13 cellular contexts compared by ENCODE assay signal in genomic region chr9:18379073-18379811, GRCh38.
DNase-seq lines count a peak whose midpoint lies in the region; ATAC-seq, FAIRE-seq and TF ChIP-seq lines count a peak whose summit lies in the region.
"Had no signal": no experiment of that assay in that cellular context is flagged by ENCODE, and none has a peak within 500 bp of the region (broad histone marks: within the 10 kb centered on the region; RNA-seq: fewer than 3 reads in every experiment).

No MANE protein-coding gene starts in this region.

- peaks cover 10% of the 10 kb centered on the region; the same call in 1 of the 2 replicates for H3K9me3 Mint-ChIP-seq in HFFc6
- no peaks in the 10 kb centered on the region for H3K9me3 Mint-ChIP-seq in T-helper 2 cell treated with Interferon-gamma antibody and Interleukin-4, amounts not matched to agents 5 μg/mL and 100 μg/mL, for 36 hours

- H3K36me3 Mint-ChIP-seq in HFFc6 (ENCODE audit: low read depth), result no peaks in the 10 kb centered on the region
- no peaks in the 10 kb centered on the region for H3K36me3 Mint-ChIP-seq in T-helper 2 cell treated with Interferon-gamma antibody and Interleukin-4, amounts not matched to agents 5 μg/mL and 100 μg/mL, for 36 hours (ENCODE audit: low read depth)

- no peak for TF ChIP-seq RAD21 in SK-N-SH (IDR thresholded peaks at IDR 0.05; ENCODE audit: low read length)

- H3K27ac Mint-ChIP-seq in HFFc6, result peak overlapping the region; percentile 66
- H3K27ac Mint-ChIP-seq in T-helper 2 cell treated with Interferon-gamma antibody and Interleukin-4, amounts not matched to agents 5 μg/mL and 100 μg/mL, for 36 hours, result no peak overlapping the region

- intact Hi-C loops in left cardiac atrium (cut with DNase I) (no loop called here), kidney (cut with DNase I) (no loop called here)

- CTCF ChIA-PET in SK-N-SH (lab: Yijun Ruan, JAX), result no interaction called here

- no peak overlapping the region; the same call in 1 of the 2 replicates for H2AFZ ChIP-seq in SK-N-SH (ENCODE audit: low read depth)

- peaks cover 33% of the 10 kb centered on the region for H3K4me1 Mint-ChIP-seq in HFFc6 (ENCODE audit: low read depth)
- H3K4me1 Mint-ChIP-seq in T-helper 2 cell treated with Interferon-gamma antibody and Interleukin-4, amounts not matched to agents 5 μg/mL and 100 μg/mL, for 36 hours (ENCODE audit: low read depth), result no peaks in the 10 kb centered on the region

- H3F3A ChIP-seq in SK-N-SH (replicated peaks; ENCODE audit: insufficient read depth), result peaks cover 3% of the 10 kb centered on the region

- H4K20me1 ChIP-seq in SK-N-SH (ENCODE audit: insufficient read depth), result no peaks in the 10 kb centered on the region

- POLR2A ChIA-PET in SK-N-SH (lab: Yijun Ruan, JAX), result no interaction called here

- TF ChIP-seq CTCF in HFFc6 (IDR thresholded peaks at IDR 0.05), result no peak
- no peak for TF ChIP-seq CTCF in SK-N-SH (IDR thresholded peaks at IDR 0.05)
- no peak for TF ChIP-seq CTCF in kidney (IDR thresholded peaks at IDR 0.05; ENCODE audit: borderline replicate concordance, extremely low read depth, insufficient read depth)

- peaks cover 2% of the 10 kb centered on the region; the same call in 1 of the 2 replicates for H3K27me3 Mint-ChIP-seq in HFFc6 (ENCODE audit: insufficient read depth)
- H3K27me3 Mint-ChIP-seq in T-helper 2 cell treated with Interferon-gamma antibody and Interleukin-4, amounts not matched to agents 5 μg/mL and 100 μg/mL, for 36 hours (ENCODE audit: low read depth), result no peaks in the 10 kb centered on the region

- no peaks in the 10 kb centered on the region for H3K9me3 ChIP-seq in SK-N-SH
- H3K9me3 ChIP-seq in kidney (ENCODE audit: control insufficient read depth in 1 of 2, low read length in 2 of 2), result no peaks in the 10 kb centered on the region

- H3K36me3 ChIP-seq in SK-N-SH (replicated peaks in 1 of 2; ENCODE audit: control insufficient read depth in 1 of 2, insufficient read depth in 2 of 2, low read length in 1 of 2), result no peaks in the 10 kb centered on the region
- H3K36me3 ChIP-seq in kidney (ENCODE audit: control insufficient read depth in 1 of 2, insufficient read depth in 2 of 2, low read length in 2 of 2), result no peaks in the 10 kb centered on the region

- no peak overlapping the region for H3K4me3 ChIP-seq in SK-N-SH (ENCODE audit: low read depth in 2 of 2, low read length in 1 of 2)
- no peak overlapping the region for H3K4me3 ChIP-seq in skeletal muscle cell (ENCODE audit: low read depth, low read length)
- no peak overlapping the region for H3K4me3 ChIP-seq in kidney (ENCODE audit: low read length in 2 of 2)

- peak in 1 of 2 experiments; percentile 56; a peak in 1 of 4 replicates for TF ChIP-seq EP300 in SK-N-SH (IDR thresholded peaks at IDR 0.05; ENCODE audit: borderline replicate concordance in 1 of 2, low read depth in 1 of 2, low read length in 1 of 2)

- H3K9ac ChIP-seq in SK-N-SH (no peak overlapping the region), kidney (ENCODE audit: low read length in 2 of 2) (no peak overlapping the region)

- H3K4me2 ChIP-seq in SK-N-SH, result no peak overlapping the region

- no peak overlapping the region for H3K4me3 Mint-ChIP-seq in HFFc6
- no peak overlapping the region for H3K4me3 Mint-ChIP-seq in T-helper 2 cell treated with Interferon-gamma antibody and Interleukin-4, amounts not matched to agents 5 μg/mL and 100 μg/mL, for 36 hours

- DNase-seq in HFFc6 (peak; percentile 57), SK-N-SH (no peak), fibroblast of peridontal ligament (ENCODE audit: extremely low read depth) (peak; percentile 92), skeletal muscle cell (ENCODE audit: low read depth) (peak; percentile 90), left cardiac atrium (no peak), kidney (no peak), D341Med (ENCODE audit: low spot score) (no peak)
- no peak for DNase-seq in T-helper 2 cell treated with Interferon-gamma antibody and Interleukin-4, amounts not matched to agents 5 μg/mL and 100 μg/mL, for 36 hours (ENCODE audit: low spot score)
- DNase-seq: activated T-cell treated with anti-CD3 and anti-CD28 coated beads, Interleukin-2, amount 50 U/mL, for 48 hours; cerebellar nuclear complex; hippocampal formation; NCI-H2029 treated with DMSO at 0.1 percent for 48 hours; OCI-M1 had no signal

- H3K4me1 ChIP-seq in SK-N-SH (ENCODE audit: control insufficient read depth in 1 of 2, insufficient read depth in 2 of 2, low read depth in 1 of 2, low read length in 1 of 2), result 0 out of 4 replicates have a peak, but pooled peaks cover 0 to 7% of the 10 kb centered on the region in 2 experiments
- no peaks in the 10 kb centered on the region for H3K4me1 ChIP-seq in kidney (ENCODE audit: control insufficient read depth in 1 of 2, insufficient read depth in 1 of 2, low read depth in 1 of 2, low read length in 2 of 2)

- no peaks in the 10 kb centered on the region for H3K79me2 ChIP-seq in SK-N-SH (ENCODE audit: insufficient read depth)

- H3K9me2 ChIP-seq in SK-N-SH, result no peaks in the 10 kb centered on the region

- ATAC-seq in left cardiac atrium, result no peak

- FAIRE-seq in kidney (lab: Jason Lieb, UNC), result no peak

- H3K27me3 ChIP-seq in SK-N-SH (ENCODE audit: insufficient read depth), result no peaks in the 10 kb centered on the region

- WGBS in SK-N-SH (ENCODE audit: low lambda C conversion rate), result 55% methylated on average over 5 of the region's 5 CpGs

- H3K27ac ChIP-seq in SK-N-SH (ENCODE audit: low read depth in 2 of 2, low read length in 1 of 2) (peak overlapping the region in 1 of 2 experiments; percentile 4; a peak in 1 of 4 replicates), kidney (ENCODE audit: low read depth in 2 of 2, low read length in 2 of 2) (no peak overlapping the region)

TF ChIP-seq in SK-N-SH, 30 proteins besides CTCF, POLR2A, EP300 and RAD21:
- TF ChIP-seq FOSL2 (IDR thresholded peaks at IDR 0.05; ENCODE audit: borderline replicate concordance, low read depth) (peak; percentile 40; the same call in 1 of the 2 replicates), TEAD4 (IDR thresholded peaks at IDR 0.05; ENCODE audit: borderline replicate concordance, insufficient read depth) (peak; percentile 19; the same call in 1 of the 2 replicates), ZBTB33 (IDR thresholded peaks at IDR 0.05; ENCODE audit: borderline replicate concordance, low read depth) (no peak), JUND (IDR thresholded peaks at IDR 0.05) (0 out of 2 replicates have a peak, but pooled peaks have one; percentile 30), TCF12 (IDR thresholded peaks at IDR 0.05) (peak; percentile 63), MAX (IDR thresholded peaks at IDR 0.05; ENCODE audit: low read depth) (0 out of 2 replicates have a peak, but pooled peaks have one; percentile 41), NFIC (IDR thresholded peaks at IDR 0.05; ENCODE audit: borderline replicate concordance) (peak; percentile 16; the same call in 1 of the 2 replicates), YY1 (IDR thresholded peaks at IDR 0.05; ENCODE audit: low read depth) (peak; percentile 72; the same call in 1 of the 2 replicates)
- TF ChIP-seq, protein P1, sequence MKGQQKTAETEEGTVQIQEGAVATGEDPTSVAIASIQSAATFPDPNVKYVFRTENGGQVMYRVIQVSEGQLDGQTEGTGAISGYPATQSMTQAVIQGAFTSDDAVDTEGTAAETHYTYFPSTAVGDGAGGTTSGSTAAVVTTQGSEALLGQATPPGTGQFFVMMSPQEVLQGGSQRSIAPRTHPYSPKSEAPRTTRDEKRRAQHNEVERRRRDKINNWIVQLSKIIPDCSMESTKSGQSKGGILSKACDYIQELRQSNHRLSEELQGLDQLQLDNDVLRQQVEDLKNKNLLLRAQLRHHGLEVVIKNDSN (IDR thresholded peaks at IDR 0.05; ENCODE audit: borderline replicate concordance, low read depth), result no peak
TF ChIP-seq in SK-N-SH: peak in this region for 7.

Comparison
In these comparisons a context has a peak if more than half of its experiments do, and no peak if none do; other contexts are left out.
1. DNase-seq: peak in HFFc6 (single experiment), fibroblast of peridontal ligament (single experiment) and skeletal muscle cell (single experiment); none in SK-N-SH (single experiment), left cardiac atrium (single experiment), kidney (single experiment), D341Med (single experiment) and T-helper 2 cell treated with Interferon-gamma antibody and Interleukin-4, amounts not matched to agents 5 μg/mL and 100 μg/mL, for 36 hours (single experiment).